Comparison of ENCODE assay signal across 2 cellular contexts in genomic region chr3:194142156-194142910, GRCh38.
TF ChIP-seq lines count a peak whose summit lies in the region.

No MANE protein-coding gene starts in this region.

TF ChIP-seq in A549, 52 proteins besides CTCF, POLR2A, EP300 and RAD21 (continued from another document):
- no peak for TF ChIP-seq USF2 (IDR thresholded peaks at IDR 0.05)
- no peak for TF ChIP-seq ZNF302 (CRISPR knock-in tag; IDR thresholded peaks at IDR 0.05)
- no peak for TF ChIP-seq REST (IDR thresholded peaks at IDR 0.05)
- TF ChIP-seq FOXS1 (CRISPR knock-in tag; IDR thresholded peaks at IDR 0.05) = no peak
- no peak for TF ChIP-seq HDAC2 (IDR thresholded peaks at IDR 0.05)
- TF ChIP-seq JUNB (IDR thresholded peaks at IDR 0.05) = 0 out of 2 replicates have a peak, but pooled peaks have one; percentile 0

TF ChIP-seq in K562, 482 proteins besides CTCF, POLR2A, EP300 and RAD21 (continued from another document and continues in another):
- TF ChIP-seq ZNF449 (CRISPR knock-in tag; IDR thresholded peaks at IDR 0.05) = peak; percentile 23; the same call in 1 of the 2 replicates
- TF ChIP-seq ZNF740 (CRISPR knock-in tag; IDR thresholded peaks at IDR 0.05) = no peak
- 0 out of 4 replicates have a peak, but pooled peaks of 1 of the 2 experiments have one; percentile 59 for TF ChIP-seq ZNF740 (tag; IDR thresholded peaks at IDR 0.05)
- no peak for TF ChIP-seq SREBF2 (CRISPR knock-in tag; IDR thresholded peaks at IDR 0.05)
- TF ChIP-seq KHSRP (IDR thresholded peaks at IDR 0.05) = no peak
- no peak for TF ChIP-seq ZNF354B (CRISPR knock-in tag; IDR thresholded peaks at IDR 0.05)
- no peak for TF ChIP-seq JUND (IDR thresholded peaks at IDR 0.05; ENCODE audit: borderline replicate concordance, low read depth, low read length)
- 0 out of 3 replicates have a peak, but pooled peaks have one; percentile 3 for TF ChIP-seq JUND (tag; IDR thresholded peaks at IDR 0.05; ENCODE audit: borderline replicate concordance, low read depth, low read length)
- TF ChIP-seq CHD2 (IDR thresholded peaks at IDR 0.05; ENCODE audit: low read depth, low read length) = no peak
- TF ChIP-seq E2F6 (IDR thresholded peaks at IDR 0.05; ENCODE audit: borderline replicate concordance in 1 of 2, extremely low read depth in 1 of 2, insufficient read depth in 1 of 2, insufficient read length in 1 of 2, low read depth in 1 of 2, low read length in 1 of 2, poor library complexity in 1 of 2, severe bottlenecking in 1 of 2) = peak in 1 of 2 experiments; percentile 60
- no peak for TF ChIP-seq ATF1 (CRISPR knock-in tag; IDR thresholded peaks at IDR 0.05)
- TF ChIP-seq ATF1 (tag; IDR thresholded peaks at IDR 0.05) = 0 out of 2 replicates have a peak, but pooled peaks have one; percentile 12
- peak; percentile 85; the same call in 1 of the 2 replicates for TF ChIP-seq ZKSCAN8 (CRISPR knock-in tag; IDR thresholded peaks at IDR 0.05)
- peak; percentile 54; the same call in 1 of the 2 replicates for TF ChIP-seq ZBTB40 (IDR thresholded peaks at IDR 0.05)
- no peak for TF ChIP-seq ZBTB40 (CRISPR knock-in tag; IDR thresholded peaks at IDR 0.05)
- TF ChIP-seq ZNF592 (IDR thresholded peaks at IDR 0.05) = peak; percentile 89
- TF ChIP-seq CREB5 (CRISPR knock-in tag; IDR thresholded peaks at IDR 0.05) = peak; percentile 44; the same call in 1 of the 2 replicates
- peak; percentile 55; the same call in 1 of the 2 replicates for TF ChIP-seq HINFP (tag; conservative IDR thresholded peaks at IDR 0.05; ENCODE audit: low read depth)
- no peak for TF ChIP-seq RNF2 (IDR thresholded peaks at IDR 0.05)
- peak; percentile 68; the same call in 1 of the 2 replicates for TF ChIP-seq GTF2E2 (tag; IDR thresholded peaks at IDR 0.05)
- TF ChIP-seq ZNF184 (CRISPR knock-in tag; IDR thresholded peaks at IDR 0.05) = no peak
- TF ChIP-seq NR2C1 (IDR thresholded peaks at IDR 0.05) = no peak
- peak; percentile 20; the same call in 1 of the 2 replicates for TF ChIP-seq NR2C1 (tag; IDR thresholded peaks at IDR 0.05)
- peak; percentile 16 for TF ChIP-seq KDM5B (IDR thresholded peaks at IDR 0.05; ENCODE audit: insufficient replicate concordance, low read depth, low read length)
- TF ChIP-seq NR2C2 (CRISPR knock-in tag; IDR thresholded peaks at IDR 0.05) = no peak
- TF ChIP-seq NR2C2 (tag; IDR thresholded peaks at IDR 0.05) = no peak
- peak; percentile 4; the same call in 1 of the 2 replicates for TF ChIP-seq RAD51 (IDR thresholded peaks at IDR 0.05; ENCODE audit: borderline replicate concordance, low read depth)
- peak; percentile 71 for TF ChIP-seq L3MBTL2 (IDR thresholded peaks at IDR 0.05)
- peak; percentile 80; the same call in 1 of the 2 replicates for TF ChIP-seq ZNF644 (tag; IDR thresholded peaks at IDR 0.05; ENCODE audit: low read depth)
- TF ChIP-seq MEF2D (tag; conservative IDR thresholded peaks at IDR 0.05; ENCODE audit: low read depth) = no peak
- 0 out of 2 replicates have a peak, but pooled peaks have one; percentile 26 for TF ChIP-seq MAX (CRISPR knock-in tag; IDR thresholded peaks at IDR 0.05)
- no peak for TF ChIP-seq ZSCAN32 (CRISPR knock-in tag; IDR thresholded peaks at IDR 0.05)
- TF ChIP-seq POLR2AphosphoS5 (IDR thresholded peaks at IDR 0.05; ENCODE audit: control insufficient read depth, insufficient read depth, low read depth, low read length) = no peak
- TF ChIP-seq ZNF23 (CRISPR knock-in tag; IDR thresholded peaks at IDR 0.05) = no peak
- TF ChIP-seq PML (IDR thresholded peaks at IDR 0.05; ENCODE audit: low read length) = 0 out of 2 replicates have a peak, but pooled peaks have one; percentile 5
- TF ChIP-seq ZNF140 (CRISPR knock-in tag; IDR thresholded peaks at IDR 0.05) = no peak
- TF ChIP-seq HMG20B (CRISPR knock-in tag; IDR thresholded peaks at IDR 0.05) = 0 out of 2 replicates have a peak, but pooled peaks have one; percentile 12
- no peak for TF ChIP-seq DNMT1 (IDR thresholded peaks at IDR 0.05)
- TF ChIP-seq EWSR1 (IDR thresholded peaks at IDR 0.05; ENCODE audit: borderline replicate concordance, low read depth, partially characterized antibody) = no peak
- TF ChIP-seq DMBX1 (CRISPR knock-in tag; IDR thresholded peaks at IDR 0.05; ENCODE audit: borderline replicate concordance) = peak; percentile 77; the same call in 1 of the 2 replicates
- 0 out of 4 replicates have a peak, but pooled peaks of 1 of the 2 experiments have one; percentile 20 for TF ChIP-seq ARNT (IDR thresholded peaks at IDR 0.05)
- TF ChIP-seq NFYB (IDR thresholded peaks at IDR 0.05; ENCODE audit: extremely low read depth, insufficient read length) = no peak
- no peak for TF ChIP-seq MIER1 (IDR thresholded peaks at IDR 0.05; ENCODE audit: low read depth)
- TF ChIP-seq ZNF766 (CRISPR knock-in tag; conservative IDR thresholded peaks at IDR 0.05) = no peak; the same call in 1 of the 2 replicates
